ENCODE assay signal across 8 cellular contexts in genomic region chr1:111471012-111471411, GRCh38. TPM values are rescaled to one million over a fixed set of nuclear protein-coding genes. Genes with fewer than 3 reads are reported as not detected.
A peak's percentile ranks its signal among the peaks of the same experiment; 100 is the strongest.
DNase-seq lines count a peak whose midpoint lies in the region; ATAC-seq lines count a peak whose summit lies in the region.

No MANE protein-coding gene starts in this region.

- ATAC-seq in GM21423 (IDR thresholded peaks at IDR 0.05; ENCODE audit: unreplicated experiment) (peak; percentile 61), esophagus mucosa (peak; percentile 75), GM18858 (IDR thresholded peaks at IDR 0.05; ENCODE audit: unreplicated experiment) (no peak), GM19455 (IDR thresholded peaks at IDR 0.05; ENCODE audit: unreplicated experiment) (no peak)

- DNase-seq in UCSD-AML1 (lab: John Stamatoyannopoulos, UW; ENCODE audit: unreplicated experiment) (peak; percentile 68), hippocampal formation (lab: John Stamatoyannopoulos, UW) (no peak), NCI-H510A treated with DMSO at 0.1 percent for 48 hours (lab: John Stamatoyannopoulos, UW) (no peak)
- peak in 2 of 3 donors; percentile 36 to 42 for DNase-seq in stimulated activated CD4-positive, alpha-beta T cell treated with anti-CD3 and anti-CD28 coated beads, TNF-alpha, amount 100 ng/mL, for 48 hours (ENCODE audit: low read depth in 3 of 3)

RNA-seq across cellular contexts. Expression of gene C1orf162, which starts 2.8 kb away (rescaled TPM):
- total RNA-seq in esophagus mucosa: 1.6 TPM

RNA-seq across cellular contexts. Expression of gene ATP5PB, which starts 21.7 kb away (rescaled TPM):
- total RNA-seq in esophagus mucosa: 273 TPM

RNA-seq across cellular contexts. Expression of gene WDR77, which starts 22.0 kb away (rescaled TPM):
- 29.7 TPM for total RNA-seq in esophagus mucosa

RNA-seq across cellular contexts. Expression of gene ADORA3, which starts 32.4 kb away (rescaled TPM):
- 0.64 TPM for total RNA-seq in esophagus mucosa

RNA-seq across cellular contexts. Expression of gene TMIGD3, which starts 32.4 kb away (rescaled TPM):
- not detected for total RNA-seq in esophagus mucosa

Comparison
In these comparisons a context has a peak if more than half of its experiments do, and no peak if none do; other contexts are left out.
1. ATAC-seq: peak in GM21423 (single experiment) and esophagus mucosa (single experiment); none in GM18858 (single experiment) and GM19455 (single experiment).
2. DNase-seq: peak in UCSD-AML1 (single experiment) and stimulated activated CD4-positive, alpha-beta T cell treated with anti-CD3 and anti-CD28 coated beads, TNF-alpha, amount 100 ng/mL, for 48 hours (2 of 3); none in hippocampal formation (0 of 2) and NCI-H510A treated with DMSO at 0.1 percent for 48 hours (single experiment).